Comparison of ENCODE assay signal across 20 cellular contexts in genomic region chr10:102517553-102517952, GRCh38. TPM values are rescaled to one million over a fixed set of nuclear protein-coding genes. Genes with fewer than 3 reads are reported as not detected.
A peak's percentile ranks its signal among the peaks of the same experiment; 100 is the strongest.
DNase-seq lines count a peak whose midpoint lies in the region; ATAC-seq, FAIRE-seq and TF ChIP-seq lines count a peak whose summit lies in the region.
"Had no signal": no experiment of that assay in that cellular context is flagged by ENCODE, and none has a peak within 500 bp of the region (broad histone marks: within the 10 kb centered on the region; RNA-seq: fewer than 3 reads in every experiment).

No MANE protein-coding gene starts in this region.

- H3K36me3 Mint-ChIP-seq in WTC11: peaks cover under 1% of the 10 kb centered on the region; the same call in 1 of the 2 replicates
- H3K36me3 Mint-ChIP-seq in activated CD8-positive, alpha-beta memory T cell treated with anti-CD3 and anti-CD28 coated beads, Interleukin-2, amount 10 ng/mL, durations not matched to agents 7 days and 5 days: peaks cover 8% of the 10 kb centered on the region

- no peaks in the 10 kb centered on the region for H3K9me3 Mint-ChIP-seq in WTC11
- H3K9me3 Mint-ChIP-seq in activated CD8-positive, alpha-beta memory T cell treated with anti-CD3 and anti-CD28 coated beads, Interleukin-2, amount 10 ng/mL, durations not matched to agents 7 days and 5 days (ENCODE audit: low read depth): no peaks in the 10 kb centered on the region
- H3K9me3 Mint-ChIP-seq: immature natural killer cell, memory B cell had no signal

- no peak overlapping the region for H3K4me3 ChIP-seq in foreskin fibroblast (ENCODE audit: low read depth in 1 of 2, low read length in 2 of 2)
- H3K4me3 ChIP-seq: SK-N-MC had no signal

- no peaks in the 10 kb centered on the region for H3K4me1 Mint-ChIP-seq in WTC11
- H3K4me1 Mint-ChIP-seq in activated CD8-positive, alpha-beta memory T cell treated with anti-CD3 and anti-CD28 coated beads, Interleukin-2, amount 10 ng/mL, durations not matched to agents 7 days and 5 days: peaks cover 5% of the 10 kb centered on the region

- FAIRE-seq in GM12891 (lab: Jason Lieb, UNC): no peak

- DNase-seq in EL: peak; percentile 83
- no peak for DNase-seq in WTC11 (ENCODE audit: low spot score)
- DNase-seq in foreskin fibroblast: peak; percentile 54 to 71
- no peak for DNase-seq in omental fat pad (ENCODE audit: low spot score)
- DNase-seq in activated CD8-positive, alpha-beta memory T cell treated with anti-CD3 and anti-CD28 coated beads, Interleukin-2, amount 10 ng/mL, durations not matched to agents 7 days and 5 days: no peak
- no peak for DNase-seq in SW 1271 (lab: John Stamatoyannopoulos, UW)
- DNase-seq in GM12891 (ENCODE audit: insufficient read length, low spot score): no peak
- DNase-seq: activated CD4-positive, alpha-beta T cell treated with anti-CD3 and anti-CD28 coated beads for 48 hours; activated T-cell treated with anti-CD3 and anti-CD28 coated beads for 4 hours; immature natural killer cell; KG1; NCI-H1105; NCI-H748 treated with DMSO at 0.1 percent for 48 hours; nucleus accumbens; right cardiac atrium; substantia nigra had no signal

- POLR2A ChIA-PET in WTC11 (lab: Charles Lee): no interaction called here

- H3K27me3 Mint-ChIP-seq in WTC11 (ENCODE audit: low read depth): no peaks in the 10 kb centered on the region
- no peaks in the 10 kb centered on the region for H3K27me3 Mint-ChIP-seq in activated CD8-positive, alpha-beta memory T cell treated with anti-CD3 and anti-CD28 coated beads, Interleukin-2, amount 10 ng/mL, durations not matched to agents 7 days and 5 days
- H3K27me3 Mint-ChIP-seq: activated naive CD8-positive, alpha-beta T cell; memory B cell had no signal

- no peak for ATAC-seq in WTC11
- ATAC-seq in omental fat pad (ENCODE audit: low FRiP score): peak; percentile 28
- no peak for ATAC-seq in activated CD8-positive, alpha-beta memory T cell treated with anti-CD3 and anti-CD28 coated beads, Interleukin-2, amount 10 ng/mL, durations not matched to agents 7 days and 5 days
- no peak for ATAC-seq in HG02763 (IDR thresholded peaks at IDR 0.05; ENCODE audit: unreplicated experiment)
- ATAC-seq: right cardiac atrium had no signal

- TF ChIP-seq POLR2A in GM12891 (IDR thresholded peaks at IDR 0.05; ENCODE audit: low read depth, low read length): no peak

- CTCF ChIA-PET in WTC11 (lab: Charles Lee): interaction anchor here (1.6 to 5.1 kb wide), 3 partner anchors 14 to 66 kb away, joined by 7 to 20 read pairs (median 7); partner anchors contain the start of gene SUFU
- CTCF ChIA-PET in activated CD8-positive, alpha-beta memory T cell treated with anti-CD3 and anti-CD28 coated beads, Interleukin-2, amount 10 ng/mL, durations not matched to agents 7 days and 5 days (lab: Charles Lee): interaction anchor here (1.4 to 1.5 kb wide), 3 partner anchors 67 to 167 kb away, joined by 3 to 5 read pairs (median 3); no protein-coding TSS in a partner anchor

- H3K27ac Mint-ChIP-seq in WTC11: peak overlapping the region; percentile 67; the same call in 1 of the 2 replicates
- H3K27ac Mint-ChIP-seq in activated CD8-positive, alpha-beta memory T cell treated with anti-CD3 and anti-CD28 coated beads, Interleukin-2, amount 10 ng/mL, durations not matched to agents 7 days and 5 days: no peak overlapping the region
- H3K27ac Mint-ChIP-seq: activated naive CD8-positive, alpha-beta T cell; memory B cell had no signal

- TF ChIP-seq CTCF in WTC11 (IDR thresholded peaks at IDR 0.05) (no peak), foreskin fibroblast (IDR thresholded peaks at IDR 0.05; ENCODE audit: low read depth, low read length) (no peak), omental fat pad (IDR thresholded peaks at IDR 0.05) (no peak)

- H3K4me3 Mint-ChIP-seq in WTC11: no peak overlapping the region
- H3K4me3 Mint-ChIP-seq in activated CD8-positive, alpha-beta memory T cell treated with anti-CD3 and anti-CD28 coated beads, Interleukin-2, amount 10 ng/mL, durations not matched to agents 7 days and 5 days: no peak overlapping the region
- H3K4me3 Mint-ChIP-seq: activated naive CD8-positive, alpha-beta T cell; immature natural killer cell; memory B cell had no signal

TF ChIP-seq in WTC11, 78 proteins besides CTCF, POLR2A, EP300 and RAD21 (continues in another document):
- TF ChIP-seq NFATC4 (CRISPR knock-in tag; IDR thresholded peaks at IDR 0.05) (no peak), JAZF1 (CRISPR knock-in tag; IDR thresholded peaks at IDR 0.05) (no peak), ZNF232 (CRISPR knock-in tag; IDR thresholded peaks at IDR 0.05) (no peak), MYBL2 (CRISPR knock-in tag; IDR thresholded peaks at IDR 0.05) (no peak), ESRRA (CRISPR knock-in tag; IDR thresholded peaks at IDR 0.05; ENCODE audit: borderline replicate concordance) (no peak), TEAD4 (CRISPR knock-in tag; IDR thresholded peaks at IDR 0.05) (no peak), ZNF263 (CRISPR knock-in tag; IDR thresholded peaks at IDR 0.05; ENCODE audit: low read depth) (no peak), E2F4 (CRISPR knock-in tag; IDR thresholded peaks at IDR 0.05; ENCODE audit: borderline replicate concordance, low read depth) (no peak), GRHL2 (CRISPR knock-in tag; IDR thresholded peaks at IDR 0.05; ENCODE audit: insufficient replicate concordance, severe bottlenecking) (no peak), E2F5 (CRISPR knock-in tag; IDR thresholded peaks at IDR 0.05) (no peak), ATF3 (CRISPR knock-in tag; conservative IDR thresholded peaks at IDR 0.05) (no peak)

TF ChIP-seq in GM12891, 5 proteins besides CTCF, POLR2A, EP300 and RAD21:
- TF ChIP-seq PAX5 (IDR thresholded peaks at IDR 0.05; ENCODE audit: insufficient read depth, low read length, severe bottlenecking): no peak
- no peak for TF ChIP-seq POLR2AphosphoS5 (IDR thresholded peaks at IDR 0.05; ENCODE audit: low read depth, low read length)
- TF ChIP-seq TAF1 (IDR thresholded peaks at IDR 0.05; ENCODE audit: low read depth, low read length): no peak
- TF ChIP-seq SPI1 (IDR thresholded peaks at IDR 0.05; ENCODE audit: low read depth, low read length): no peak
- TF ChIP-seq POU2F2 (IDR thresholded peaks at IDR 0.05; ENCODE audit: low read depth, low read length): no peak

RNA-seq across cellular contexts. Expression of gene SUFU, which starts 13.8 kb away (rescaled TPM):
- total RNA-seq in WTC11 (2021): 11.6 to 13.1 TPM (median 12.8 TPM) in 3 replicates
- 10 to 100 TPM in 1 of 4 donors, 1 to 10 TPM in 3; 3.7 to 10.1 (median 7.1) TPM for total RNA-seq in omental fat pad
- total RNA-seq in activated CD8-positive, alpha-beta memory T cell treated with anti-CD3 and anti-CD28 coated beads, Interleukin-2, amount 10 ng/mL, durations not matched to agents 7 days and 5 days: 10 to 100 TPM in 1 of 2 experiments, 1 to 10 TPM in 1; 9.8 to 12.9 TPM
- polyA plus RNA-seq in GM12891 (2012; ENCODE audit: low read depth, missing spikeins): 2.3 TPM

RNA-seq across cellular contexts. Expression of gene ACTR1A, which starts 15.0 kb away (rescaled TPM):
- 93.3 to 94.6 TPM (median 93.6 TPM) in 3 replicates for total RNA-seq in WTC11 (2021)
- 100 to 1,000 TPM in 3 of 4 donors, 10 to 100 TPM in 1; 81.8 to 117 (median 113) TPM for total RNA-seq in omental fat pad
- total RNA-seq in activated CD8-positive, alpha-beta memory T cell treated with anti-CD3 and anti-CD28 coated beads, Interleukin-2, amount 10 ng/mL, durations not matched to agents 7 days and 5 days: 10 to 100 TPM; 72.2 to 86.7 TPM
- 36.4 TPM for polyA plus RNA-seq in GM12891 (2012; ENCODE audit: low read depth, missing spikeins)

Comparison
In these comparisons a context has a peak if more than half of its experiments do, and no peak if none do; other contexts are left out.
1. DNase-seq: peak in EL (single experiment) and foreskin fibroblast (2 of 2); none in WTC11 (single experiment), omental fat pad (single experiment), activated CD8-positive, alpha-beta memory T cell treated with anti-CD3 and anti-CD28 coated beads, Interleukin-2, amount 10 ng/mL, durations not matched to agents 7 days and 5 days (single experiment), SW 1271 (0 of 2) and GM12891 (single experiment).